Comparison of ENCODE assay signal across 1 cellular context in genomic region chr19:18144361-18144760, GRCh38.
TF ChIP-seq lines count a peak whose summit lies in the region.

No MANE protein-coding gene starts in this region.

TF ChIP-seq in WTC11, 78 proteins besides CTCF, POLR2A, EP300 and RAD21:
- TF ChIP-seq NR1H2 (CRISPR knock-in tag; IDR thresholded peaks at IDR 0.05), result no peak
- TF ChIP-seq AR (CRISPR knock-in tag; IDR thresholded peaks at IDR 0.05), result no peak
- no peak for TF ChIP-seq HMGA2 (CRISPR knock-in tag; IDR thresholded peaks at IDR 0.05)
- no peak for TF ChIP-seq GABPB1 (CRISPR knock-in tag; IDR thresholded peaks at IDR 0.05)
- no peak for TF ChIP-seq ZNF671 (CRISPR knock-in tag; IDR thresholded peaks at IDR 0.05)
- no peak for TF ChIP-seq ZNF396 (CRISPR knock-in tag; IDR thresholded peaks at IDR 0.05; ENCODE audit: borderline replicate concordance)
- no peak for TF ChIP-seq ZBTB21 (CRISPR knock-in tag; IDR thresholded peaks at IDR 0.05; ENCODE audit: borderline replicate concordance)
- no peak for TF ChIP-seq ZNF281 (CRISPR knock-in tag; IDR thresholded peaks at IDR 0.05)
- no peak for TF ChIP-seq ZBTB43 (CRISPR knock-in tag; IDR thresholded peaks at IDR 0.05)
- TF ChIP-seq ARID4B (CRISPR knock-in tag; IDR thresholded peaks at IDR 0.05; ENCODE audit: borderline replicate concordance), result no peak
- no peak for TF ChIP-seq MLX (CRISPR knock-in tag; IDR thresholded peaks at IDR 0.05)
- TF ChIP-seq FOXP1 (CRISPR knock-in tag; IDR thresholded peaks at IDR 0.05; ENCODE audit: borderline replicate concordance), result no peak
- no peak for TF ChIP-seq CDX4 (CRISPR knock-in tag; IDR thresholded peaks at IDR 0.05; ENCODE audit: borderline replicate concordance)
- no peak for TF ChIP-seq TP53 (CRISPR knock-in tag; IDR thresholded peaks at IDR 0.05)
- TF ChIP-seq RORB (CRISPR knock-in tag; IDR thresholded peaks at IDR 0.05), result no peak
- no peak for TF ChIP-seq ZNF138 (CRISPR knock-in tag; conservative IDR thresholded peaks at IDR 0.05)
- TF ChIP-seq IRF1 (CRISPR knock-in tag; IDR thresholded peaks at IDR 0.05), result no peak
